Comparison of ENCODE assay signal across 9 cellular contexts in genomic region chr7:1115863-1116183, GRCh38. TPM values are rescaled to one million over a fixed set of nuclear protein-coding genes. Genes with fewer than 3 reads are reported as not detected.
A peak's percentile ranks its signal among the peaks of the same experiment; 100 is the strongest.
DNase-seq lines count a peak whose midpoint lies in the region; ATAC-seq, FAIRE-seq and TF ChIP-seq lines count a peak whose summit lies in the region.
"Not testable (repeated sequence)": the region's sequence is repeated elsewhere in the genome, so short reads cannot be mapped to it uniquely, and the experiment has no call there.
"Had no signal": no experiment of that assay in that cellular context is flagged by ENCODE, and none has a peak within 500 bp of the region (broad histone marks: within the 10 kb centered on the region; RNA-seq: fewer than 3 reads in every experiment).

No MANE protein-coding gene starts in this region.

- ATAC-seq in HCT116; activated CD4-positive, alpha-beta T cell treated with anti-CD3 and anti-CD28 coated beads for 36 hours; Right ventricle myocardium superior (ENCODE audit: poor library complexity); sciatic nerve; stimulated activated naive B cell treated with anti-CD40 and anti-IgM and Interleukin-4, amounts not matched to agents 10 μg/mL and 1 μg/mL and 100 μg/mL, for 72 hours (replicated peaks): not testable (repeated sequence)

- H3K9me3 ChIP-seq in HCT116 (ENCODE audit: control insufficient read depth in 1 of 2, insufficient read depth in 1 of 2, low read depth in 1 of 2, low read length in 2 of 2): not testable (repeated sequence)

- not testable (repeated sequence) for H4K20me1 ChIP-seq in HCT116 (ENCODE audit: insufficient read depth)

- not testable (repeated sequence) for H3K9ac ChIP-seq in HCT116 (ENCODE audit: low read length)

- not testable (repeated sequence) for H3K27me3 ChIP-seq in HCT116 (ENCODE audit: insufficient read depth, low read length); bronchial epithelial cell (ENCODE audit: control insufficient read depth, insufficient read depth, low read length)

- H3K36me3 ChIP-seq in HCT116 (ENCODE audit: control insufficient read depth in 1 of 2, insufficient read depth in 2 of 2, low read length in 2 of 2); bronchial epithelial cell (ENCODE audit: control insufficient read depth, insufficient read depth, low read length): not testable (repeated sequence)

- H2AFZ ChIP-seq in HCT116 (ENCODE audit: low read depth, low read length, poor library complexity, severe bottlenecking): not testable (repeated sequence)

- peaks cover 49% of the 10 kb centered on the region for H3K79me2 ChIP-seq in HCT116 (ENCODE audit: insufficient read depth, low read length)

- H3K36me3 Mint-ChIP-seq in activated CD4-positive, alpha-beta T cell treated with anti-CD3 and anti-CD28 coated beads for 36 hours (ENCODE audit: low read depth): peaks cover 22% of the 10 kb centered on the region
- H3K36me3 Mint-ChIP-seq in activated naive CD4-positive, alpha-beta T cell treated with anti-CD3 and anti-CD28 coated beads for 36 hours (ENCODE audit: low read depth): peaks cover 12% of the 10 kb centered on the region
- H3K36me3 Mint-ChIP-seq in stimulated activated naive B cell treated with anti-CD40 and anti-IgM and Interleukin-4, amounts not matched to agents 10 μg/mL and 1 μg/mL and 100 μg/mL, for 72 hours: peaks cover 28 to 40% of the 10 kb centered on the region in 2 donors

- not testable (repeated sequence) for BruUV-seq in HCT116 (replicated peaks; lab: Mats Ljungman, UMichigan)

- not testable (repeated sequence) for H3K27ac ChIP-seq in HCT116 (ENCODE audit: low read depth, low read length)

- FAIRE-seq in bronchial epithelial cell (lab: Jason Lieb, UNC): peak; percentile 60

- intact Hi-C loops in HCT116 (cut with micrococcal nuclease); activated CD4-positive, alpha-beta T cell treated with anti-CD3 and anti-CD28 coated beads for 36 hours (cut with DNase I, micrococcal nuclease); activated naive CD4-positive, alpha-beta T cell treated with anti-CD3 and anti-CD28 coated beads for 36 hours (cut with micrococcal nuclease); Right ventricle myocardium superior (cut with DNase I); sciatic nerve (cut with DNase I): not testable (repeated sequence)

- RAD21 ChIA-PET in HCT116 (lab: Charles Lee; ENCODE audit: low non-redundant PET in 1 of 2, low total read pairs in 2 of 2, uncharacterized antibody in 2 of 2, unreplicated experiment in 2 of 2): interaction anchor here in 1 of 2 experiments (0.7 kb wide), 1 partner anchor 28 kb away, joined by 3 read pairs; no protein-coding TSS in a partner anchor

- TF ChIP-seq CTCF in HCT116 (IDR thresholded peaks at IDR 0.05 in 2 of 3, conservative IDR thresholded peaks at IDR 0.05 in 1 of 3; ENCODE audit: borderline replicate concordance in 1 of 3, insufficient read depth in 1 of 3, low read depth in 2 of 3, low read length in 2 of 3); bronchial epithelial cell (IDR thresholded peaks at IDR 0.05; ENCODE audit: insufficient read depth, low read length, severe bottlenecking): not testable (repeated sequence)

- H3K4me2 ChIP-seq in HCT116 (ENCODE audit: low read length): not testable (repeated sequence)

- not testable (repeated sequence) for TF ChIP-seq POLR2A in HCT116 (IDR thresholded peaks at IDR 0.05; ENCODE audit: borderline replicate concordance, extremely low read depth, insufficient read depth, insufficient read length)

- H3K9me2 ChIP-seq in HCT116 (ENCODE audit: insufficient read depth): not testable (repeated sequence)

- H3K9me3 Mint-ChIP-seq in activated CD4-positive, alpha-beta T cell treated with anti-CD3 and anti-CD28 coated beads for 36 hours (ENCODE audit: low read depth): peaks cover 13% of the 10 kb centered on the region
- not testable (repeated sequence) for H3K9me3 Mint-ChIP-seq in activated naive CD4-positive, alpha-beta T cell treated with anti-CD3 and anti-CD28 coated beads for 36 hours; stimulated activated naive B cell treated with anti-CD40 and anti-IgM and Interleukin-4, amounts not matched to agents 10 μg/mL and 1 μg/mL and 100 μg/mL, for 72 hours

- peak overlapping the region; percentile 39 for H3K4me3 Mint-ChIP-seq in activated CD4-positive, alpha-beta T cell treated with anti-CD3 and anti-CD28 coated beads for 36 hours
- H3K4me3 Mint-ChIP-seq in activated naive CD4-positive, alpha-beta T cell treated with anti-CD3 and anti-CD28 coated beads for 36 hours: not testable (repeated sequence)
- peak overlapping the region in 1 of 2 donors; percentile 32 for H3K4me3 Mint-ChIP-seq in stimulated activated naive B cell treated with anti-CD40 and anti-IgM and Interleukin-4, amounts not matched to agents 10 μg/mL and 1 μg/mL and 100 μg/mL, for 72 hours

- DNase-seq in HCT116 (ENCODE audit: low read depth, low spot score); bronchial epithelial cell (ENCODE audit: low read depth); stimulated activated naive B cell treated with anti-CD40 and anti-IgM and Interleukin-4, amounts not matched to agents 10 μg/mL and 1 μg/mL and 100 μg/mL, for 72 hours: not testable (repeated sequence)
- peak; percentile 81 for DNase-seq in activated CD4-positive, alpha-beta T cell treated with anti-CD3 and anti-CD28 coated beads for 36 hours
- DNase-seq in activated T-cell treated with anti-CD3 and anti-CD28 coated beads, Interleukin-2, amount 50 U/mL, for 48 hours: peak; percentile 31 to 43
- DNase-seq in activated naive CD4-positive, alpha-beta T cell treated with anti-CD3 and anti-CD28 coated beads for 36 hours: peak; percentile 22
- DNase-seq in Right ventricle myocardium superior (peak; percentile 29), sciatic nerve (ENCODE audit: low spot score) (peak; percentile 53)

- H3K27ac Mint-ChIP-seq in activated CD4-positive, alpha-beta T cell treated with anti-CD3 and anti-CD28 coated beads for 36 hours: peak overlapping the region; percentile 74
- H3K27ac Mint-ChIP-seq in activated naive CD4-positive, alpha-beta T cell treated with anti-CD3 and anti-CD28 coated beads for 36 hours: not testable (repeated sequence)
- H3K27ac Mint-ChIP-seq in stimulated activated naive B cell treated with anti-CD40 and anti-IgM and Interleukin-4, amounts not matched to agents 10 μg/mL and 1 μg/mL and 100 μg/mL, for 72 hours: peak overlapping the region; percentile 75

- not testable (repeated sequence) for TF ChIP-seq RAD21 in HCT116 (IDR thresholded peaks at IDR 0.05; ENCODE audit: low read depth)

- H3K4me3 ChIP-seq in HCT116 (replicated peaks in 1 of 2; ENCODE audit: low read depth in 1 of 2, low read length in 2 of 2); bronchial epithelial cell (ENCODE audit: low read depth, low read length): not testable (repeated sequence)

- CTCF ChIA-PET in HCT116 (lab: Charles Lee); activated CD4-positive, alpha-beta T cell treated with anti-CD3 and anti-CD28 coated beads for 36 hours (lab: Charles Lee): not testable (repeated sequence)
- CTCF ChIA-PET in activated naive CD4-positive, alpha-beta T cell treated with anti-CD3 and anti-CD28 coated beads for 36 hours (lab: Charles Lee): interaction anchor here (0.6 to 1.1 kb wide), 2 partner anchors 38 to 60 kb away, joined by 3 read pairs; no protein-coding TSS in a partner anchor

- H3K4me1 ChIP-seq in HCT116 (ENCODE audit: control insufficient read depth in 1 of 2, insufficient read depth in 2 of 2, low read length in 2 of 2): not testable (repeated sequence)

- POLR2A ChIA-PET in HCT116 (lab: Charles Lee); activated CD4-positive, alpha-beta T cell treated with anti-CD3 and anti-CD28 coated beads for 36 hours (lab: Charles Lee): not testable (repeated sequence)

- peaks cover 20% of the 10 kb centered on the region for H3K4me1 Mint-ChIP-seq in activated CD4-positive, alpha-beta T cell treated with anti-CD3 and anti-CD28 coated beads for 36 hours
- H3K4me1 Mint-ChIP-seq in activated naive CD4-positive, alpha-beta T cell treated with anti-CD3 and anti-CD28 coated beads for 36 hours (ENCODE audit: low read depth): peaks cover 12% of the 10 kb centered on the region
- not testable (repeated sequence) for H3K4me1 Mint-ChIP-seq in stimulated activated naive B cell treated with anti-CD40 and anti-IgM and Interleukin-4, amounts not matched to agents 10 μg/mL and 1 μg/mL and 100 μg/mL, for 72 hours

- H3K27me3 Mint-ChIP-seq in activated CD4-positive, alpha-beta T cell treated with anti-CD3 and anti-CD28 coated beads for 36 hours; activated naive CD4-positive, alpha-beta T cell treated with anti-CD3 and anti-CD28 coated beads for 36 hours (ENCODE audit: low read depth); stimulated activated naive B cell treated with anti-CD40 and anti-IgM and Interleukin-4, amounts not matched to agents 10 μg/mL and 1 μg/mL and 100 μg/mL, for 72 hours: not testable (repeated sequence)

TF ChIP-seq in HCT116, 20 proteins besides CTCF, POLR2A, EP300 and RAD21:
- TF ChIP-seq EGR1 (IDR thresholded peaks at IDR 0.05; ENCODE audit: low read depth): 0 out of 2 replicates have a peak, but pooled peaks have one; percentile 4

RNA-seq across cellular contexts. Expression of gene GPER1, which starts 27.9 kb away (rescaled TPM):
- total RNA-seq in HCT116 (2021; ENCODE audit: unreplicated experiment) (1.2 TPM), bronchial epithelial cell (under 0.01 and 0.13 TPM in 2 replicates), Right ventricle myocardium superior (2.5 TPM), sciatic nerve (11.1 TPM)
- polyA plus RNA-seq in HCT116 (2012): 1.0 and 1.3 TPM in 2 replicates
- not detected for total RNA-seq in activated CD4-positive, alpha-beta T cell treated with anti-CD3 and anti-CD28 coated beads for 36 hours
- total RNA-seq in activated naive CD4-positive, alpha-beta T cell treated with anti-CD3 and anti-CD28 coated beads for 36 hours: not detected
- total RNA-seq: CD8-positive, alpha-beta memory T cell had no signal

RNA-seq across cellular contexts. Expression of gene ZFAND2A, which starts 44.2 kb away (rescaled TPM):
- total RNA-seq in HCT116 (2021; ENCODE audit: unreplicated experiment): 19.1 TPM
- polyA plus RNA-seq in HCT116 (2012): 30.7 and 36.2 TPM in 2 replicates
- total RNA-seq in activated CD4-positive, alpha-beta T cell treated with anti-CD3 and anti-CD28 coated beads for 36 hours: 10 to 100 TPM; 21.6 to 25.2 TPM
- 10 to 100 TPM; 19.1 to 20.7 TPM for total RNA-seq in activated naive CD4-positive, alpha-beta T cell treated with anti-CD3 and anti-CD28 coated beads for 36 hours
- 53.4 and 63.1 TPM in 2 replicates for total RNA-seq in bronchial epithelial cell
- 6.0 TPM for total RNA-seq in Right ventricle myocardium superior
- 24.7 TPM for total RNA-seq in sciatic nerve
